In the genomic region with DNA sequence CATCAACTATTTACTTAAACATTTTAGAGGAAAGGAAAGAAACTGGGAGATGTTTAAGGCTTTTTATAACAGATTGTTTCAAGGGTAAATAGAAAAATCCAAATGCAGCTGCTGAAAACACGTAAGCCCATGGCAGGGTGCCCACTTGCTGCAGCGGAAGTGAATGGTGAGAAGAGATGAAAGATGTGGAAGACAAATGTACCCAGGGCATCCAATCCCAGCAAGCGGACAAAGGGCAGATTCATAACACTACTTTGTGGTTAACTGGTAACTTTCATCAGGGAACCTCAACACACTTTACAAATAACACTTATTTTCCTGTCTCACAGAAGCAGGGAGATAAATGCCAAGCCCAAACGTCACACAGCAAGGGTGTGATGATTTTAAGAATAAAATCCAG, we compare ENCODE assay signal across 1 cellular context.
A peak's percentile ranks its signal among the peaks of the same experiment; 100 is the strongest.
TF ChIP-seq lines count a peak whose summit lies in the region.

No MANE protein-coding gene starts in this region.

TF ChIP-seq in GM12878, 131 proteins besides CTCF, POLR2A, EP300 and RAD21 (continued from another document):
- peak; percentile 21; the same call in 1 of the 2 replicates for TF ChIP-seq MLLT1 (IDR thresholded peaks at IDR 0.05)
- peak; percentile 46; the same call in 1 of the 2 replicates for TF ChIP-seq DPF2 (IDR thresholded peaks at IDR 0.05)
- no peak for TF ChIP-seq CBX3 (IDR thresholded peaks at IDR 0.05; ENCODE audit: borderline replicate concordance, low read depth)
- TF ChIP-seq IKZF2 (IDR thresholded peaks at IDR 0.05), result peak in 1 of 2 experiments; percentile 59; a peak in 2 of 4 replicates
- no peak for TF ChIP-seq PML (IDR thresholded peaks at IDR 0.05; ENCODE audit: low read length)
- 0 out of 2 replicates have a peak, but pooled peaks have one; percentile 53 for TF ChIP-seq NBN (IDR thresholded peaks at IDR 0.05)
- TF ChIP-seq RUNX3 (IDR thresholded peaks at IDR 0.05; ENCODE audit: low read length), result peak; percentile 45
- TF ChIP-seq POU2F2 (IDR thresholded peaks at IDR 0.05; ENCODE audit: borderline replicate concordance, low read depth, low read length), result no peak
- TF ChIP-seq IKZF1 (conservative IDR thresholded peaks at IDR 0.05), result peak; percentile 57
- no peak for TF ChIP-seq CHD2 (IDR thresholded peaks at IDR 0.05; ENCODE audit: borderline replicate concordance, low read depth, low read length)
- no peak for TF ChIP-seq PRDM15 (CRISPR knock-in tag; IDR thresholded peaks at IDR 0.05)
